In the genomic region with DNA sequence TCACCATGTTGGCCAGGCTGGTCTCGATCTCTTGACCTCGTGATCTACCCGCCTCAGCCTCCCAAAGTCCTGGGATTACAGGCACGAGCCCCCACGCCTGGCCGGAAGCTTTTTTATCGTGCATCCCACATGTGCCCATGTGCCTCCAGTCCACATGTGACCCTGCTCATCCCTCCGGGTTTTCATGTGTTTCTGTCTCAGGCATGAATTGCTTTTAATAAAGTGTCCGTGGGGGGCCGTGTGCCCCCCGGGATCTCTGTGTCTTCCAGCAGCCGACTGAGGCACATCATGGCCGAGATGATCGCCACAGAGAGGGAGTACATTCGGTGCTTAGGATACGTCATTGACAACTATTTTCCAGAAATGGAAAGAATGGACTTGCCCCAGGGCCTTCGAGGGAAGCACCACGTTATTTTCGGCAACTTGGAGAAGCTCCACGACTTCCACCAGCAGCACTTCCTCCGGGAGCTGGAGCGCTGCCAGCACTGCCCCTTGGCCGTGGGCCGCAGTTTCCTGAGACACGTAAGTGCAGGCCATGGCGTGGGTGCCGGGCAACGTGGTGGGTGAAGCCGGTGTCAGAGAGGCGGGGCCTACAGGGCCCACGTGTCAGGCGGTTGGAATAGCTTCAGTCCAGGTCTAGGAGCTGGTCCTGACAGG, we compare ENCODE assay signal across 11 cellular contexts. TPM values are rescaled to one million over a fixed set of nuclear protein-coding genes. Genes with fewer than 3 reads are reported as not detected.
DNase-seq lines count a peak whose midpoint lies in the region; ATAC-seq and TF ChIP-seq lines count a peak whose summit lies in the region.
"Had no signal": no experiment of that assay in that cellular context is flagged by ENCODE, and none has a peak within 500 bp of the region (broad histone marks: within the 10 kb centered on the region; RNA-seq: fewer than 3 reads in every experiment).

No MANE protein-coding gene starts in this region.

- peak; percentile 21 for DNase-seq in 8988T
- peak; percentile 64 to 97 for DNase-seq in lung microvascular endothelial cell (ENCODE audit: low read depth in 2 of 2)
- DNase-seq in NCI-H748 (lab: John Stamatoyannopoulos, UW; ENCODE audit: unreplicated experiment) = no peak
- no peak for DNase-seq in MV-4-11 (lab: John Stamatoyannopoulos, UW)
- no peak for DNase-seq in RKO (ENCODE audit: low spot score)
- DNase-seq in NCI-H82 (lab: John Stamatoyannopoulos, UW) = no peak
- DNase-seq: effector memory CD4-positive, alpha-beta T cell; SIG-M5 had no signal

- peak; percentile 65 for ATAC-seq in esophagus mucosa
- ATAC-seq: activated naive CD4-positive, alpha-beta T cell treated with anti-CD3 and anti-CD28 coated beads, Interleukin-2, amount 50 U/mL, for 72 hours had no signal

TF ChIP-seq in PFSK-1, 5 proteins besides CTCF, POLR2A, EP300 and RAD21:
- peak; percentile 65 for TF ChIP-seq FOXP2 (optimal IDR thresholded peaks at IDR 0.05; ENCODE audit: borderline replicate concordance, extremely low read depth, extremely low read length, insufficient read depth)
- no peak for TF ChIP-seq TAF1 (IDR thresholded peaks at IDR 0.05; ENCODE audit: borderline replicate concordance, insufficient read depth, low read length)

RNA-seq across cellular contexts. Expression of gene LRRC14B, which starts 22.1 kb away (rescaled TPM):
- not detected for polyA plus RNA-seq in PFSK-1 (2012; ENCODE audit: insufficient read length, low read depth)
- total RNA-seq in esophagus mucosa (not detected), lung microvascular endothelial cell (not detected in 2 replicates)

RNA-seq across cellular contexts. Expression of gene CCDC127, which starts 48.8 kb away (rescaled TPM):
- polyA plus RNA-seq in PFSK-1 (2012; ENCODE audit: insufficient read length, low read depth) = 3.0 TPM
- 1.6 TPM for total RNA-seq in esophagus mucosa
- 3.1 and 4.8 TPM in 2 replicates for total RNA-seq in lung microvascular endothelial cell

RNA-seq across cellular contexts. Expression of gene SDHA, which starts 48.9 kb away (rescaled TPM):
- 122 TPM for polyA plus RNA-seq in PFSK-1 (2012; ENCODE audit: insufficient read length, low read depth)
- total RNA-seq in esophagus mucosa (53.6 TPM), lung microvascular endothelial cell (95.0 and 95.9 TPM in 2 replicates)

Comparison
In these comparisons a context has a peak if more than half of its experiments do, and no peak if none do; other contexts are left out.
1. DNase-seq: peak in 8988T (single experiment) and lung microvascular endothelial cell (2 of 2); none in NCI-H748 (single experiment), MV-4-11 (single experiment), RKO (single experiment) and NCI-H82 (single experiment).